Comparison of ENCODE assay signal across 1 cellular context in the genomic region with DNA sequence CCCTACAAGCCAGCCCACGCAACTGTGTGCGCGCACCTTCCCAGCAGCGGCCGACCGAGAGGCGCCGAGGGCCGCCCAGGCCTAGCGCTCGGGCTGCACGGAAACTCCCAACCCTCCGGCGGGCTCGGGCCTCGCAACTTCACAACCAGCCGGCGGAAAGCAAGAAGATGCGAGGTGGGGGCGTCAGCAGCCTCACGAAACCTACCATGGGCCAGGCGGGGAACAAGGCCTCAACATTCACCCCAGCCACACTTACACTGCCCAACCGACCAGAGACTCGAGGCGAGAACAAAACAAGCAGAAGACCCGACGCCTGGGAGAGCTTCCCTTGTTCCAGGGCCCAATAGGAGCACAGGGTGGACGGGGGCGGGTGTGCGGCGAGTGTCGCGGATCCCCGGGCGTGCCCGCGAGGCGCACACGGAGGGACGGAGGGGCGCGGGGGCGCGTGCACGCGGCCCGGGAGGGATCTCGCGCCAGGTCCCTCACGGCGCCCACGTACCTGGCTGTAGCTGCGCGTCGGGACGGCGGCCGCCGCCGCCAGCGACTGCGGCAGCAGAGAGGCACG.
TF ChIP-seq lines count a peak whose summit lies in the region.

No MANE protein-coding gene starts in this region.

TF ChIP-seq in K562, 482 proteins besides CTCF, POLR2A, EP300 and RAD21 (continued from another document and continues in another):
- TF ChIP-seq, protein P1, sequence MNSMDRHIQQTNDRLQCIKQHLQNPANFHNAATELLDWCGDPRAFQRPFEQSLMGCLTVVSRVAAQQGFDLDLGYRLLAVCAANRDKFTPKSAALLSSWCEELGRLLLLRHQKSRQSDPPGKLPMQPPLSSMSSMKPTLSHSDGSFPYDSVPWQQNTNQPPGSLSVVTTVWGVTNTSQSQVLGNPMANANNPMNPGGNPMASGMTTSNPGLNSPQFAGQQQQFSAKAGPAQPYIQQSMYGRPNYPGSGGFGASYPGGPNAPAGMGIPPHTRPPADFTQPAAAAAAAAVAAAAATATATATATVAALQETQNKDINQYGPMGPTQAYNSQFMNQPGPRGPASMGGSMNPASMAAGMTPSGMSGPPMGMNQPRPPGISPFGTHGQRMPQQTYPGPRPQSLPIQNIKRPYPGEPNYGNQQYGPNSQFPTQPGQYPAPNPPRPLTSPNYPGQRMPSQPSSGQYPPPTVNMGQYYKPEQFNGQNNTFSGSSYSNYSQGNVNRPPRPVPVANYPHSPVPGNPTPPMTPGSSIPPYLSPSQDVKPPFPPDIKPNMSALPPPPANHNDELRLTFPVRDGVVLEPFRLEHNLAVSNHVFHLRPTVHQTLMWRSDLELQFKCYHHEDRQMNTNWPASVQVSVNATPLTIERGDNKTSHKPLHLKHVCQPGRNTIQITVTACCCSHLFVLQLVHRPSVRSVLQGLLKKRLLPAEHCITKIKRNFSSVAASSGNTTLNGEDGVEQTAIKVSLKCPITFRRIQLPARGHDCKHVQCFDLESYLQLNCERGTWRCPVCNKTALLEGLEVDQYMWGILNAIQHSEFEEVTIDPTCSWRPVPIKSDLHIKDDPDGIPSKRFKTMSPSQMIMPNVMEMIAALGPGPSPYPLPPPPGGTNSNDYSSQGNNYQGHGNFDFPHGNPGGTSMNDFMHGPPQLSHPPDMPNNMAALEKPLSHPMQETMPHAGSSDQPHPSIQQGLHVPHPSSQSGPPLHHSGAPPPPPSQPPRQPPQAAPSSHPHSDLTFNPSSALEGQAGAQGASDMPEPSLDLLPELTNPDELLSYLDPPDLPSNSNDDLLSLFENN (IDR thresholded peaks at IDR 0.05; ENCODE audit: low read depth in 2 of 2, low read length in 2 of 2) = no peak
- no peak for TF ChIP-seq ARHGAP35 (IDR thresholded peaks at IDR 0.05; ENCODE audit: partially characterized antibody)
- no peak for TF ChIP-seq COPS2 (conservative IDR thresholded peaks at IDR 0.05)
- TF ChIP-seq ELF2 (CRISPR knock-in tag; IDR thresholded peaks at IDR 0.05) = no peak
- TF ChIP-seq, protein P2, sequence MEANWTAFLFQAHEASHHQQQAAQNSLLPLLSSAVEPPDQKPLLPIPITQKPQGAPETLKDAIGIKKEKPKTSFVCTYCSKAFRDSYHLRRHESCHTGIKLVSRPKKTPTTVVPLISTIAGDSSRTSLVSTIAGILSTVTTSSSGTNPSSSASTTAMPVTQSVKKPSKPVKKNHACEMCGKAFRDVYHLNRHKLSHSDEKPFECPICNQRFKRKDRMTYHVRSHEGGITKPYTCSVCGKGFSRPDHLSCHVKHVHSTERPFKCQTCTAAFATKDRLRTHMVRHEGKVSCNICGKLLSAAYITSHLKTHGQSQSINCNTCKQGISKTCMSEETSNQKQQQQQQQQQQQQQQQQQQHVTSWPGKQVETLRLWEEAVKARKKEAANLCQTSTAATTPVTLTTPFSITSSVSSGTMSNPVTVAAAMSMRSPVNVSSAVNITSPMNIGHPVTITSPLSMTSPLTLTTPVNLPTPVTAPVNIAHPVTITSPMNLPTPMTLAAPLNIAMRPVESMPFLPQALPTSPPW (CRISPR knock-in tag; IDR thresholded peaks at IDR 0.05) = no peak
- TF ChIP-seq RBM39 (optimal IDR thresholded peaks at IDR 0.05; ENCODE audit: low read depth, low read length) = no peak
- TF ChIP-seq PHF21A (IDR thresholded peaks at IDR 0.05; ENCODE audit: borderline replicate concordance, low read depth) = no peak
- TF ChIP-seq POLR2G (IDR thresholded peaks at IDR 0.05; ENCODE audit: low read depth, low read length) = peak; percentile 83; the same call in 1 of the 2 replicates
- no peak for TF ChIP-seq KLF6 (CRISPR knock-in tag; IDR thresholded peaks at IDR 0.05; ENCODE audit: borderline replicate concordance)
- TF ChIP-seq, protein P3, sequence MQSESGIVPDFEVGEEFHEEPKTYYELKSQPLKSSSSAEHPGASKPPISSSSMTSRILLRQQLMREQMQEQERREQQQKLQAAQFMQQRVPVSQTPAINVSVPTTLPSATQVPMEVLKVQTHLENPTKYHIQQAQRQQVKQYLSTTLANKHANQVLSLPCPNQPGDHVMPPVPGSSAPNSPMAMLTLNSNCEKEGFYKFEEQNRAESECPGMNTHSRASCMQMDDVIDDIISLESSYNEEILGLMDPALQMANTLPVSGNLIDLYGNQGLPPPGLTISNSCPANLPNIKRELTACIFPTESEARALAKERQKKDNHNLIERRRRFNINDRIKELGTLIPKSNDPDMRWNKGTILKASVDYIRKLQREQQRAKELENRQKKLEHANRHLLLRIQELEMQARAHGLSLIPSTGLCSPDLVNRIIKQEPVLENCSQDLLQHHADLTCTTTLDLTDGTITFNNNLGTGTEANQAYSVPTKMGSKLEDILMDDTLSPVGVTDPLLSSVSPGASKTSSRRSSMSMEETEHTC (IDR thresholded peaks at IDR 0.05) = no peak
- no peak for TF ChIP-seq RCOR1 (IDR thresholded peaks at IDR 0.05; ENCODE audit: borderline replicate concordance in 1 of 2, low read depth in 2 of 2, low read length in 2 of 2)
- TF ChIP-seq TCF7L2 (IDR thresholded peaks at IDR 0.05; ENCODE audit: low read depth, low read length) = no peak
- no peak for TF ChIP-seq MXI1 (IDR thresholded peaks at IDR 0.05; ENCODE audit: low read depth, low read length)
- TF ChIP-seq, protein P4, sequence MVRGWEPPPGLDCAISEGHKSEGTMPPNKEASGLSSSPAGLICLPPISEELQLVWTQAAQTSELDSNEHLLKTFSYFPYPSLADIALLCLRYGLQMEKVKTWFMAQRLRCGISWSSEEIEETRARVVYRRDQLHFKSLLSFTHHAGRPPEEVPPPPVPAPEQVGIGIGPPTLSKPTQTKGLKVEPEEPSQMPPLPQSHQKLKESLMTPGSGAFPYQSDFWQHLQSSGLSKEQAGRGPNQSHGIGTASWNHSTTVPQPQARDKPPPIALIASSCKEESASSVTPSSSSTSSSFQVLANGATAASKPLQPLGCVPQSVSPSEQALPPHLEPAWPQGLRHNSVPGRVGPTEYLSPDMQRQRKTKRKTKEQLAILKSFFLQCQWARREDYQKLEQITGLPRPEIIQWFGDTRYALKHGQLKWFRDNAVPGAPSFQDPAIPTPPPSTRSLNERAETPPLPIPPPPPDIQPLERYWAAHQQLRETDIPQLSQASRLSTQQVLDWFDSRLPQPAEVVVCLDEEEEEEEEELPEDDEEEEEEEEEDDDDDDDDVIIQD (CRISPR knock-in tag; IDR thresholded peaks at IDR 0.05) = no peak
- TF ChIP-seq ZNF347 (CRISPR knock-in tag; IDR thresholded peaks at IDR 0.05; ENCODE audit: low read depth) = no peak
- TF ChIP-seq PBX2 (CRISPR knock-in tag; IDR thresholded peaks at IDR 0.05; ENCODE audit: low read depth) = no peak
- TF ChIP-seq PBX2 (tag; conservative IDR thresholded peaks at IDR 0.05; ENCODE audit: low read depth) = no peak
- no peak for TF ChIP-seq CHD4 (IDR thresholded peaks at IDR 0.05; ENCODE audit: insufficient read depth, insufficient replicate concordance, low read depth, low read length, poor library complexity, severe bottlenecking)
- no peak for TF ChIP-seq TRIM28 (IDR thresholded peaks at IDR 0.05)
- TF ChIP-seq ZNF707 (CRISPR knock-in tag; conservative IDR thresholded peaks at IDR 0.05) = no peak
- no peak for TF ChIP-seq EWSR1 (IDR thresholded peaks at IDR 0.05; ENCODE audit: borderline replicate concordance, low read depth, partially characterized antibody)
- no peak for TF ChIP-seq ZNF384 (IDR thresholded peaks at IDR 0.05; ENCODE audit: low read depth, low read length)
- no peak for TF ChIP-seq FOXA1 (IDR thresholded peaks at IDR 0.05; ENCODE audit: borderline replicate concordance)
- TF ChIP-seq CHD2 (IDR thresholded peaks at IDR 0.05; ENCODE audit: low read depth, low read length) = no peak
- TF ChIP-seq KDM5B (IDR thresholded peaks at IDR 0.05; ENCODE audit: insufficient replicate concordance, low read depth, low read length) = no peak
- no peak for TF ChIP-seq GTF2F1 (IDR thresholded peaks at IDR 0.05; ENCODE audit: low read depth, low read length)
- TF ChIP-seq, protein P5, sequence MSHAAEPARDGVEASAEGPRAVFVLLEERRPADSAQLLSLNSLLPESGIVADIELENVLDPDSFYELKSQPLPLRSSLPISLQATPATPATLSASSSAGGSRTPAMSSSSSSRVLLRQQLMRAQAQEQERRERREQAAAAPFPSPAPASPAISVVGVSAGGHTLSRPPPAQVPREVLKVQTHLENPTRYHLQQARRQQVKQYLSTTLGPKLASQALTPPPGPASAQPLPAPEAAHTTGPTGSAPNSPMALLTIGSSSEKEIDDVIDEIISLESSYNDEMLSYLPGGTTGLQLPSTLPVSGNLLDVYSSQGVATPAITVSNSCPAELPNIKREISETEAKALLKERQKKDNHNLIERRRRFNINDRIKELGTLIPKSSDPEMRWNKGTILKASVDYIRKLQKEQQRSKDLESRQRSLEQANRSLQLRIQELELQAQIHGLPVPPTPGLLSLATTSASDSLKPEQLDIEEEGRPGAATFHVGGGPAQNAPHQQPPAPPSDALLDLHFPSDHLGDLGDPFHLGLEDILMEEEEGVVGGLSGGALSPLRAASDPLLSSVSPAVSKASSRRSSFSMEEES (CRISPR knock-in tag; IDR thresholded peaks at IDR 0.05) = no peak
- no peak for TF ChIP-seq HEY1 (CRISPR knock-in tag; IDR thresholded peaks at IDR 0.05; ENCODE audit: borderline replicate concordance)
- TF ChIP-seq ZBTB34 (CRISPR knock-in tag; IDR thresholded peaks at IDR 0.05) = no peak
- no peak for TF ChIP-seq PPARD (CRISPR knock-in tag; IDR thresholded peaks at IDR 0.05)
- no peak for TF ChIP-seq CBFB (CRISPR knock-in tag; IDR thresholded peaks at IDR 0.05)
- no peak for TF ChIP-seq BHLHE40 (IDR thresholded peaks at IDR 0.05; ENCODE audit: low read length)
- TF ChIP-seq NBN (IDR thresholded peaks at IDR 0.05; ENCODE audit: low read depth) = no peak
- TF ChIP-seq, protein P6, sequence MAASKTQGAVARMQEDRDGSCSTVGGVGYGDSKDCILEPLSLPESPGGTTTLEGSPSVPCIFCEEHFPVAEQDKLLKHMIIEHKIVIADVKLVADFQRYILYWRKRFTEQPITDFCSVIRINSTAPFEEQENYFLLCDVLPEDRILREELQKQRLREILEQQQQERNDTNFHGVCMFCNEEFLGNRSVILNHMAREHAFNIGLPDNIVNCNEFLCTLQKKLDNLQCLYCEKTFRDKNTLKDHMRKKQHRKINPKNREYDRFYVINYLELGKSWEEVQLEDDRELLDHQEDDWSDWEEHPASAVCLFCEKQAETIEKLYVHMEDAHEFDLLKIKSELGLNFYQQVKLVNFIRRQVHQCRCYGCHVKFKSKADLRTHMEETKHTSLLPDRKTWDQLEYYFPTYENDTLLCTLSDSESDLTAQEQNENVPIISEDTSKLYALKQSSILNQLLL (CRISPR knock-in tag; IDR thresholded peaks at IDR 0.05; ENCODE audit: borderline replicate concordance) = no peak
- no peak; the same call in 1 of the 2 replicates for TF ChIP-seq ZNF12 (CRISPR knock-in tag; IDR thresholded peaks at IDR 0.05)
- peak in 1 of 2 experiments; percentile 62; a peak in 1 of 4 replicates for TF ChIP-seq TEAD1 (CRISPR knock-in tag; IDR thresholded peaks at IDR 0.05)
